Comparison of ENCODE assay signal across 32 cellular contexts in the genomic region with DNA sequence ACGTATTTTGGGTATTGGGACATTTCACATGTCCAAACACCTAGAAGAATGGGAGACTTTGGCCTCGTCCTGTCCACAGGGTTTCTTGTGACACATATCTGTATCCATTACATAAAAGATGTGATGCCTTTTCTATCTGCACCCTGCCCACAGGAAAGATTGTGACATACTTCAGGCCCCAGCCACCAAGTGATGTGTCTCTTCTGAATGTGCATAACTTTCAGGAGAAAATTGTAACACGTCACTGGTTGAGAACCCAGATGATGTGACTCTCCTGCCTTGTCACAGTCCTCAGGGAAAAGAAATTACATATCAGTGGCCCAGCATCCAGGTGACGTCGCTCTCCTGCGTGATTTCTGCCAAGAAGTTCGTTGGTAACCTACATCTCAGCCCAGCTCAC.
"Had no signal": no experiment of that assay in that cellular context is flagged by ENCODE, and none has a peak within 500 bp of the region (broad histone marks: within the 10 kb centered on the region; RNA-seq: fewer than 3 reads in every experiment).

No MANE protein-coding gene starts in this region.

- H3K4me3 ChIP-seq: PC-9 had no signal

- DNase-seq: activated B cell treated with CpG ODN at 0.5 μM for 24 hours; activated CD4-positive, alpha-beta memory T cell treated with anti-CD3 and anti-CD28 coated beads for 36 hours; activated CD4-positive, alpha-beta T cell treated with anti-CD3 and anti-CD28 coated beads for 4 hours; activated CD4-positive, alpha-beta T cell treated with anti-CD3 and anti-CD28 coated beads, Interleukin-2, amount 50 U/mL, for 1 hour; activated CD4-positive, CD25-positive, alpha-beta regulatory T cell treated with anti-CD3 and anti-CD28 coated beads, Interleukin-2, amount 50 U/mL, for 72 hours; activated CD8-positive, alpha-beta memory T cell treated with anti-CD3 and anti-CD28 coated beads, Interleukin-2, amount 10 ng/mL, durations not matched to agents 7 days and 5 days; activated effector memory CD4-positive, alpha-beta T cell treated with Interleukin-2 at 50 U/mL for 16 hours; activated naive CD4-positive, alpha-beta T cell treated with anti-CD3 and anti-CD28 coated beads, Interleukin-2, amount 10 ng/mL, durations not matched to agents 7 days and 5 days; activated naive CD8-positive, alpha-beta T cell treated with anti-CD3 and anti-CD28 coated beads, Interleukin-2, amount 50 U/mL, for 24 hours; activated T-cell treated with anti-CD3 and anti-CD28 coated beads, Interleukin-2, amount 50 U/mL, for 1 hour; anterior cingulate cortex; caudate nucleus; NCI-H1092 treated with DMSO at 0.1 percent for 48 hours; NCI-H1417; NCI-H146; NCI-H187; NCI-H2029 treated with DMSO at 0.1 percent for 48 hours; NCI-H2107; NCI-H2171; NCI-H510A; NCI-H526; NCI-H748 treated with DMSO at 0.1 percent for 48 hours; PC-9; Right ventricle myocardium superior; SW 1271; T-helper 1 cell; T-helper 2 cell; T-helper 9 cell had no signal

- H3K4me1 Mint-ChIP-seq: activated B cell treated with CpG ODN at 0.5 μM for 24 hours, brain had no signal

- H3K4me3 Mint-ChIP-seq: activated B cell treated with CpG ODN at 0.5 μM for 24 hours; activated CD4-positive, alpha-beta memory T cell treated with anti-CD3 and anti-CD28 coated beads for 36 hours; activated CD8-positive, alpha-beta memory T cell treated with anti-CD3 and anti-CD28 coated beads, Interleukin-2, amount 10 ng/mL, durations not matched to agents 7 days and 5 days; activated naive CD4-positive, alpha-beta T cell treated with anti-CD3 and anti-CD28 coated beads, Interleukin-2, amount 10 ng/mL, durations not matched to agents 7 days and 5 days; activated naive CD8-positive, alpha-beta T cell; activated naive CD8-positive, alpha-beta T cell treated with anti-CD3 and anti-CD28 coated beads, Interleukin-2, amount 50 U/mL, for 24 hours; activated T-helper 1 cell treated with anti-CD3 and anti-CD28 coated beads, Interleukin-12 subunit alpha, Interleukin-12 subunit beta, Interleukin-2, Interleukin-4 antibody, amounts not matched to agents 30 ng/mL and 10 ng/mL and 1 ng/mL, durations not matched to agents 14 hours and 24 hours and 36 hours; brain had no signal

- H3K27me3 Mint-ChIP-seq: activated B cell treated with CpG ODN at 0.5 μM for 24 hours; activated CD4-positive, alpha-beta memory T cell treated with anti-CD3 and anti-CD28 coated beads for 36 hours; activated CD8-positive, alpha-beta memory T cell treated with anti-CD3 and anti-CD28 coated beads, Interleukin-2, amount 10 ng/mL, durations not matched to agents 7 days and 5 days; activated naive CD4-positive, alpha-beta T cell treated with anti-CD3 and anti-CD28 coated beads, Interleukin-2, amount 10 ng/mL, durations not matched to agents 7 days and 5 days; activated naive CD8-positive, alpha-beta T cell; activated naive CD8-positive, alpha-beta T cell treated with anti-CD3 and anti-CD28 coated beads, Interleukin-2, amount 50 U/mL, for 24 hours; brain had no signal

- H3K27ac Mint-ChIP-seq: activated B cell treated with CpG ODN at 0.5 μM for 24 hours; activated CD4-positive, alpha-beta memory T cell treated with anti-CD3 and anti-CD28 coated beads for 36 hours; activated CD8-positive, alpha-beta memory T cell treated with anti-CD3 and anti-CD28 coated beads, Interleukin-2, amount 10 ng/mL, durations not matched to agents 7 days and 5 days; activated naive CD4-positive, alpha-beta T cell treated with anti-CD3 and anti-CD28 coated beads, Interleukin-2, amount 10 ng/mL, durations not matched to agents 7 days and 5 days; activated naive CD8-positive, alpha-beta T cell; activated naive CD8-positive, alpha-beta T cell treated with anti-CD3 and anti-CD28 coated beads, Interleukin-2, amount 50 U/mL, for 24 hours; activated T-helper 1 cell treated with anti-CD3 and anti-CD28 coated beads, Interleukin-12 subunit alpha, Interleukin-12 subunit beta, Interleukin-2, Interleukin-4 antibody, amounts not matched to agents 30 ng/mL and 10 ng/mL and 1 ng/mL, durations not matched to agents 14 hours and 24 hours and 36 hours; brain had no signal

- H3K27ac ChIP-seq: PC-9, VCaP had no signal

- ATAC-seq: activated CD8-positive, alpha-beta memory T cell treated with anti-CD3 and anti-CD28 coated beads, Interleukin-2, amount 10 ng/mL, durations not matched to agents 7 days and 5 days; activated naive CD8-positive, alpha-beta T cell treated with anti-CD3 and anti-CD28 coated beads, Interleukin-2, amount 50 U/mL, for 24 hours had no signal

- H3K4me2 ChIP-seq: PC-9 had no signal

- H2AFZ ChIP-seq: PC-9 had no signal
